ENCODE assay signal across 11 cellular contexts in genomic region chr2:60818272-60818671, GRCh38.
A peak's percentile ranks its signal among the peaks of the same experiment; 100 is the strongest.
DNase-seq lines count a peak whose midpoint lies in the region; ATAC-seq, FAIRE-seq and TF ChIP-seq lines count a peak whose summit lies in the region.
"Had no signal": no experiment of that assay in that cellular context is flagged by ENCODE, and none has a peak within 500 bp of the region (broad histone marks: within the 10 kb centered on the region; RNA-seq: fewer than 3 reads in every experiment).

No MANE protein-coding gene starts in this region.

- H3K4me3 ChIP-seq in brain microvascular endothelial cell (ENCODE audit: low read depth, low read length): no peak overlapping the region
- H3K4me3 ChIP-seq: SK-N-MC, skin epidermis had no signal

- DNase-seq in ELR (ENCODE audit: low read depth) (peak; percentile 24), brain microvascular endothelial cell (no peak), HTR-8/SVneo (ENCODE audit: insufficient read length, low spot score) (no peak), mesenteric fat pad (ENCODE audit: low spot score) (no peak)
- DNase-seq in stimulated activated CD4-positive, alpha-beta T cell treated with anti-CD3 and anti-CD28 coated beads, Interleukin-12 subunit alpha, Interleukin-12 subunit beta, amount 100 ng/mL, for 4 hours: peak; percentile 45

- no peak overlapping the region for H3K4me3 Mint-ChIP-seq in T-helper 1 cell treated with Interleukin-12 subunit alpha and Interleukin-12 subunit beta and Interleukin-4 antibody, amounts not matched to agents 30 μg/mL and 1 μg/mL, for 36 hours

- H3K27ac Mint-ChIP-seq in T-helper 1 cell treated with Interleukin-12 subunit alpha and Interleukin-12 subunit beta and Interleukin-4 antibody, amounts not matched to agents 30 μg/mL and 1 μg/mL, for 36 hours: peak overlapping the region; percentile 65

- peaks cover 7% of the 10 kb centered on the region for H3K36me3 Mint-ChIP-seq in T-helper 1 cell treated with Interleukin-12 subunit alpha and Interleukin-12 subunit beta and Interleukin-4 antibody, amounts not matched to agents 30 μg/mL and 1 μg/mL, for 36 hours (ENCODE audit: low read depth)

- H3K36me3 ChIP-seq in brain microvascular endothelial cell (replicated peaks): no peaks in the 10 kb centered on the region

- peaks cover 6% of the 10 kb centered on the region for H3K9me3 Mint-ChIP-seq in T-helper 1 cell treated with Interleukin-12 subunit alpha and Interleukin-12 subunit beta and Interleukin-4 antibody, amounts not matched to agents 30 μg/mL and 1 μg/mL, for 36 hours

- no peaks in the 10 kb centered on the region for H3K27me3 ChIP-seq in brain microvascular endothelial cell (replicated peaks)

- ATAC-seq in HG03139 (IDR thresholded peaks at IDR 0.05; ENCODE audit: unreplicated experiment) (no peak), HG03521 (IDR thresholded peaks at IDR 0.05; ENCODE audit: unreplicated experiment) (no peak)

- peaks cover 28% of the 10 kb centered on the region for H3K4me1 Mint-ChIP-seq in T-helper 1 cell treated with Interleukin-12 subunit alpha and Interleukin-12 subunit beta and Interleukin-4 antibody, amounts not matched to agents 30 μg/mL and 1 μg/mL, for 36 hours (ENCODE audit: low read depth)

- in situ Hi-C loops in brain microvascular endothelial cell (cut with HindIII; ENCODE audit: low pct_ligation_motif_present, low sequenced_read_pairs): no loop called here

- TF ChIP-seq CTCF in brain microvascular endothelial cell (IDR thresholded peaks at IDR 0.05; ENCODE audit: low read depth, low read length, missing control alignments): peak; percentile 57

- peaks cover 5% of the 10 kb centered on the region for H3K27me3 Mint-ChIP-seq in T-helper 1 cell treated with Interleukin-12 subunit alpha and Interleukin-12 subunit beta and Interleukin-4 antibody, amounts not matched to agents 30 μg/mL and 1 μg/mL, for 36 hours (ENCODE audit: low read depth)

- no peak for FAIRE-seq in HTR-8/SVneo (lab: Jason Lieb, UNC)
- FAIRE-seq: GM12891 had no signal

- H3K27ac ChIP-seq in brain microvascular endothelial cell: no peak overlapping the region
- H3K27ac ChIP-seq: SK-N-MC had no signal

Comparison
In these comparisons a context has a peak if more than half of its experiments do, and no peak if none do; other contexts are left out.
1. DNase-seq: peak in ELR (single experiment) and stimulated activated CD4-positive, alpha-beta T cell treated with anti-CD3 and anti-CD28 coated beads, Interleukin-12 subunit alpha, Interleukin-12 subunit beta, amount 100 ng/mL, for 4 hours (single experiment); none in brain microvascular endothelial cell (single experiment), HTR-8/SVneo (single experiment) and mesenteric fat pad (single experiment).